Comparison of ENCODE assay signal across 1 cellular context in genomic region chr11:45669146-45669545, GRCh38.
TF ChIP-seq lines count a peak whose summit lies in the region.

No MANE protein-coding gene starts in this region.

TF ChIP-seq in WTC11, 78 proteins besides CTCF, POLR2A, EP300 and RAD21 (continued from another document):
- TF ChIP-seq ARID4B (CRISPR knock-in tag; IDR thresholded peaks at IDR 0.05; ENCODE audit: borderline replicate concordance) = no peak
- no peak for TF ChIP-seq NFE2L1 (CRISPR knock-in tag; IDR thresholded peaks at IDR 0.05)
- no peak for TF ChIP-seq GRHL2 (CRISPR knock-in tag; IDR thresholded peaks at IDR 0.05; ENCODE audit: insufficient replicate concordance, severe bottlenecking)
- TF ChIP-seq STAT6 (CRISPR knock-in tag; conservative IDR thresholded peaks at IDR 0.05; ENCODE audit: low read depth) = no peak
- no peak for TF ChIP-seq ZNF416 (CRISPR knock-in tag; IDR thresholded peaks at IDR 0.05)
- TF ChIP-seq EMX1 (CRISPR knock-in tag; IDR thresholded peaks at IDR 0.05) = no peak
- TF ChIP-seq ZNF232 (CRISPR knock-in tag; IDR thresholded peaks at IDR 0.05) = no peak
- no peak for TF ChIP-seq ZNF317 (CRISPR knock-in tag; IDR thresholded peaks at IDR 0.05; ENCODE audit: borderline replicate concordance, low read depth)
- no peak for TF ChIP-seq JUN (CRISPR knock-in tag; IDR thresholded peaks at IDR 0.05)
- TF ChIP-seq ZNF532 (CRISPR knock-in tag; IDR thresholded peaks at IDR 0.05; ENCODE audit: borderline replicate concordance) = no peak
